Comparison of ENCODE assay signal across 14 cellular contexts in the genomic region with DNA sequence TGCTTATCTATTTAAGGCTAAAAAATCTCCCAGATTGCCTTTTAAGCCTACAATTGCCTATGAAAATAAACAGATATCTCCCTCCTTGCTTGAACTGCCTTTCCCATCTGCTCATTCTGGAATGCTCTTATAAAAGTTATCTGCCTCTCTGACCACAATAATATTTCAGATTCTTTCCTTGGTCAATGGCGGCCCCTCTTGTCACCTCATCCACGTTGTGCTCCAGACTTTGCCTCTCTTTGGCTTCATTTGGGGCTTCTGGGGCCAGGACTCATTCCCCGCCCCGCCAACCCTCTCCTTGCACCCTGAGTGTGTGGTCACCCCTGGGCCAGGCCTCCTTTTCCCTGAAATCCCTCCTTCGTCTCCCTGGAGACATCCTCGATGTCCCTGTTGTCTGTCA.
DNase-seq lines count a peak whose midpoint lies in the region; ATAC-seq and TF ChIP-seq lines count a peak whose summit lies in the region.
"Had no signal": no experiment of that assay in that cellular context is flagged by ENCODE, and none has a peak within 500 bp of the region (broad histone marks: within the 10 kb centered on the region; RNA-seq: fewer than 3 reads in every experiment).

No MANE protein-coding gene starts in this region.

- no peaks in the 10 kb centered on the region for H3K9me2 ChIP-seq in Loucy (replicated peaks; ENCODE audit: low read depth, low read length)

- H3K9me3 ChIP-seq in Loucy (ENCODE audit: insufficient read depth, low read depth, low read length) (no peaks in the 10 kb centered on the region), osteoblast (ENCODE audit: low read depth, low read length) (no peaks in the 10 kb centered on the region)

- no peak overlapping the region for H3K4me3 ChIP-seq in Loucy (ENCODE audit: low read length, poor library complexity, severe bottlenecking)
- no peak overlapping the region for H3K4me3 ChIP-seq in cardiac fibroblast (replicated peaks in 1 of 2; ENCODE audit: low read depth in 2 of 2, low read length in 2 of 2)
- no peak overlapping the region for H3K4me3 ChIP-seq in osteoblast (ENCODE audit: insufficient read depth, low read length)

- no peaks in the 10 kb centered on the region for H3F3A ChIP-seq in Loucy (ENCODE audit: low read depth)

- TF ChIP-seq CTCF in Loucy (conservative IDR thresholded peaks at IDR 0.05; ENCODE audit: low read length) = no peak
- TF ChIP-seq CTCF in cardiac fibroblast (IDR thresholded peaks at IDR 0.05; ENCODE audit: low read depth, low read length) = no peak
- no peak for TF ChIP-seq CTCF in osteoblast (IDR thresholded peaks at IDR 0.05; ENCODE audit: extremely low read depth, low read depth, low read length)

- ATAC-seq in GM19035 (IDR thresholded peaks at IDR 0.05; ENCODE audit: unreplicated experiment) (no peak), HG03097 (IDR thresholded peaks at IDR 0.05; ENCODE audit: low FRiP score, unreplicated experiment) (no peak)
- ATAC-seq: Panc1 had no signal

- DNase-seq in AG20443 (ENCODE audit: low spot score) (peak; percentile 59), cardiac fibroblast (ENCODE audit: low read depth in 2 of 2) (peak; percentile 58 to 76), osteoblast (ENCODE audit: insufficient read length, low spot score, missing footprints) (peak; percentile 51), NCI-H82 (lab: John Stamatoyannopoulos, UW) (no peak), NCI-H187 treated with DMSO at 0.1 percent for 48 hours (lab: John Stamatoyannopoulos, UW) (no peak)
- DNase-seq: CD8-positive, alpha-beta T cell; endodermal cell; naive B cell; NCI-H446; stimulated activated naive CD4-positive, alpha-beta T cell had no signal

- no peak overlapping the region for H2AFZ ChIP-seq in Loucy (ENCODE audit: low read length)
- H2AFZ ChIP-seq in osteoblast (ENCODE audit: low read length) = no peak overlapping the region

- H3K9ac ChIP-seq in Loucy (ENCODE audit: low read depth, low read length, poor library complexity, severe bottlenecking) = no peak overlapping the region

- H3K4me1 ChIP-seq in Loucy (ENCODE audit: insufficient read depth, low read length, poor library complexity, severe bottlenecking) (peaks cover 5% of the 10 kb centered on the region), osteoblast (ENCODE audit: insufficient read depth, low read length) (peaks cover 48% of the 10 kb centered on the region)

- H3K36me3 ChIP-seq in Loucy (ENCODE audit: insufficient read depth, low read length) (no peaks in the 10 kb centered on the region), osteoblast (ENCODE audit: insufficient read depth, low read length) (no peaks in the 10 kb centered on the region)

- H3K79me2 ChIP-seq in Loucy (ENCODE audit: insufficient read depth, low read length) (no peaks in the 10 kb centered on the region), osteoblast (ENCODE audit: insufficient read depth, low read length) (no peaks in the 10 kb centered on the region)

- H3K27ac ChIP-seq in osteoblast (ENCODE audit: low read depth, low read length) = peak overlapping the region; percentile 100

- H4K20me1 ChIP-seq in Loucy (ENCODE audit: insufficient read depth, low read length, poor library complexity, severe bottlenecking) (no peaks in the 10 kb centered on the region), osteoblast (ENCODE audit: insufficient read depth, low read length) (no peaks in the 10 kb centered on the region)

- H3K4me2 ChIP-seq in Loucy (ENCODE audit: low read depth, low read length, poor library complexity, severe bottlenecking) (peak overlapping the region; percentile 60), osteoblast (ENCODE audit: insufficient read depth, low read length) (peak overlapping the region; percentile 14)

- H3K27me3 ChIP-seq in Loucy (ENCODE audit: insufficient read depth, low read length, poor library complexity, severe bottlenecking) (no peaks in the 10 kb centered on the region), osteoblast (ENCODE audit: insufficient read depth, low read length) (no peaks in the 10 kb centered on the region)

Comparison
In these comparisons a context has a peak if more than half of its experiments do, and no peak if none do; other contexts are left out.
1. DNase-seq: peak in AG20443 (single experiment), cardiac fibroblast (2 of 2) and osteoblast (single experiment); none in NCI-H82 (single experiment) and NCI-H187 treated with DMSO at 0.1 percent for 48 hours (single experiment).